Comparison of ENCODE assay signal across 7 cellular contexts in the genomic region with DNA sequence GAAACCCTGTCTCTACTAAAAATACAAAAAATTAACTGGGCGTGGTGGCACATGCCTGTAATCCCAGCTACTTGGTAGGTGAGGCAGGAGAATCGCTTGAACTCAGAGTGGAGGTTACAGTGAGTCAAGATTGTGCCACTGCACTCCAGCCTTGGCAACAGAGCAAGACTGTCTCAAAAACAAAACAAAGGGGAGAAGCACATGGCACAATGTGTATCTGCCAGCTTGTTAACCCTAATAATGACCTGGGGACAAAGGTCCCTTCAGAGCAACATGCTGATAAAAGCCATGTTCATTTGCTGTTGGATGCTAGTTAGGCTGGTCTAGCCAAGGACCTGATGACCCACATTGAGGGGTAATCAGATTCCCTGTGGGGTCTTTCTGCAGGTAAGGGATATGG. TPM values are rescaled to one million over a fixed set of nuclear protein-coding genes. Genes with fewer than 3 reads are reported as not detected.
"Had no signal": no experiment of that assay in that cellular context is flagged by ENCODE, and none has a peak within 500 bp of the region (broad histone marks: within the 10 kb centered on the region; RNA-seq: fewer than 3 reads in every experiment).

No MANE protein-coding gene starts in this region.

RNA-seq across cellular contexts. Expression of a gene that starts 11.2 kb away (rescaled TPM):
- total RNA-seq: GM23248, GM23338, H1, H4, H7, H9, HFFc6 had no signal
- polyA plus RNA-seq: GM23248, GM23338, H1 had no signal

RNA-seq across cellular contexts. Expression of a gene that starts 16.5 kb away (rescaled TPM):
- total RNA-seq: GM23248, GM23338, H1, H4, H7, H9, HFFc6 had no signal
- polyA plus RNA-seq: GM23248, GM23338, H1 had no signal

RNA-seq across cellular contexts. Expression of a gene that starts 31.8 kb away (rescaled TPM):
- total RNA-seq: GM23248, GM23338, H1, H4, H7, H9, HFFc6 had no signal
- polyA plus RNA-seq: GM23248, GM23338, H1 had no signal

RNA-seq across cellular contexts. Expression of a gene that starts 51.2 kb away (rescaled TPM):
- total RNA-seq: GM23248, GM23338, H1, H4, H7, H9, HFFc6 had no signal
- polyA plus RNA-seq: GM23248, GM23338, H1 had no signal

RNA-seq across cellular contexts. Expression of a gene that starts 53.8 kb away (rescaled TPM):
- total RNA-seq: GM23248, GM23338, H1, H4, H7, H9, HFFc6 had no signal
- polyA plus RNA-seq: GM23248, GM23338, H1 had no signal
